14 cellular contexts compared by ENCODE assay signal in genomic region chr2:230953843-230954242, GRCh38. TPM values are rescaled to one million over a fixed set of nuclear protein-coding genes. Genes with fewer than 3 reads are reported as not detected.
DNase-seq lines count a peak whose midpoint lies in the region; ATAC-seq and TF ChIP-seq lines count a peak whose summit lies in the region.
"Had no signal": no experiment of that assay in that cellular context is flagged by ENCODE, and none has a peak within 500 bp of the region (broad histone marks: within the 10 kb centered on the region; RNA-seq: fewer than 3 reads in every experiment).

No MANE protein-coding gene starts in this region.

- H3K27me3 ChIP-seq in BLaER1 (peaks cover 26% of the 10 kb centered on the region), uterus (no peaks in the 10 kb centered on the region), Peyer's patch (no peaks in the 10 kb centered on the region)
- H3K27me3 ChIP-seq: brain microvascular endothelial cell had no signal

- intact Hi-C loops in uterus (cut with DNase I; ENCODE audit: low total_unique reads) = no loop called here

- H3K9ac ChIP-seq in BLaER1 = no peak overlapping the region

- H3K9me3 ChIP-seq in BLaER1 (peaks cover 4% of the 10 kb centered on the region; the same call in 1 of the 2 replicates), uterus (no peaks in the 10 kb centered on the region), Peyer's patch (no peaks in the 10 kb centered on the region)
- H3K9me3 ChIP-seq: left ventricle myocardium inferior had no signal

- no peak for DNase-seq in activated naive CD8-positive, alpha-beta T cell treated with anti-CD3 and anti-CD28 coated beads, Interleukin-2, amount 50 U/mL, for 24 hours
- no peak for DNase-seq in HUDEP-2 (lab: John Stamatoyannopoulos, UW; ENCODE audit: unreplicated experiment in 76 of 76)
- no peak for DNase-seq in uterus
- DNase-seq in NCI-H1105 (lab: John Stamatoyannopoulos, UW) = no peak
- DNase-seq in Peyer's patch = no peak
- DNase-seq: brain microvascular endothelial cell, left ventricle myocardium inferior, NCI-H187, NCI-H748 treated with DMSO at 0.1 percent for 48 hours had no signal

- H3K36me3 ChIP-seq in BLaER1 = no peaks in the 10 kb centered on the region
- H3K36me3 ChIP-seq in uterus = no peaks in the 10 kb centered on the region
- H3K36me3 ChIP-seq in Peyer's patch = no peaks in the 10 kb centered on the region
- H3K36me3 ChIP-seq: brain microvascular endothelial cell, left ventricle myocardium inferior had no signal

- in situ Hi-C loops in GM18951 (cut with MboI; ENCODE audit: low sequenced_read_pairs, unreplicated experiment) = loop anchor here (5.0 kb wide), 1 partner anchor 33 kb away; no protein-coding TSS in a partner anchor

- H3K4me3 Mint-ChIP-seq in activated naive CD8-positive, alpha-beta T cell treated with anti-CD3 and anti-CD28 coated beads, Interleukin-2, amount 50 U/mL, for 24 hours = no peak overlapping the region
- H3K4me3 Mint-ChIP-seq: neural crest cell had no signal

- TF ChIP-seq POLR2A in GM18951 (IDR thresholded peaks at IDR 0.05; ENCODE audit: extremely low read depth, insufficient read depth, insufficient read length) (peak; percentile 33), uterus (IDR thresholded peaks at IDR 0.05) (no peak), Peyer's patch (IDR thresholded peaks at IDR 0.05) (no peak)

- peaks cover 30% of the 10 kb centered on the region for H3K27me3 Mint-ChIP-seq in activated naive CD8-positive, alpha-beta T cell treated with anti-CD3 and anti-CD28 coated beads, Interleukin-2, amount 50 U/mL, for 24 hours

- H3K4me1 Mint-ChIP-seq in activated naive CD8-positive, alpha-beta T cell treated with anti-CD3 and anti-CD28 coated beads, Interleukin-2, amount 50 U/mL, for 24 hours = peaks cover 70% of the 10 kb centered on the region

- H3K4me3 ChIP-seq in BLaER1 (no peak overlapping the region), uterus (no peak overlapping the region), Peyer's patch (no peak overlapping the region)
- H3K4me3 ChIP-seq: left ventricle myocardium inferior had no signal

- H4K20me1 ChIP-seq in BLaER1 = no peaks in the 10 kb centered on the region

- H3K9me3 Mint-ChIP-seq in activated naive CD8-positive, alpha-beta T cell treated with anti-CD3 and anti-CD28 coated beads, Interleukin-2, amount 50 U/mL, for 24 hours = no peaks in the 10 kb centered on the region
- H3K9me3 Mint-ChIP-seq: neural crest cell had no signal

- ATAC-seq in HG03108 (IDR thresholded peaks at IDR 0.05; ENCODE audit: unreplicated experiment) = peak; percentile 23
- ATAC-seq in activated naive CD8-positive, alpha-beta T cell treated with anti-CD3 and anti-CD28 coated beads, Interleukin-2, amount 50 U/mL, for 24 hours = peak; percentile 25

- TF ChIP-seq CTCF in uterus (IDR thresholded peaks at IDR 0.05) (no peak), Peyer's patch (IDR thresholded peaks at IDR 0.05) (no peak)

- no peak overlapping the region for H3K27ac ChIP-seq in BLaER1
- no peak overlapping the region for H3K27ac ChIP-seq in uterus
- no peak overlapping the region for H3K27ac ChIP-seq in Peyer's patch
- H3K27ac ChIP-seq: brain microvascular endothelial cell, left ventricle myocardium inferior had no signal

- peaks cover 32% of the 10 kb centered on the region for H3K4me1 ChIP-seq in BLaER1
- H3K4me1 ChIP-seq in uterus = no peaks in the 10 kb centered on the region
- peaks cover 0 to 5% (median 0%) of the 10 kb centered on the region in 4 donors for H3K4me1 ChIP-seq in Peyer's patch

- H3K4me2 ChIP-seq in BLaER1 = peak overlapping the region; percentile 78

- peaks cover 2% of the 10 kb centered on the region for H3K36me3 Mint-ChIP-seq in activated naive CD8-positive, alpha-beta T cell treated with anti-CD3 and anti-CD28 coated beads, Interleukin-2, amount 50 U/mL, for 24 hours (ENCODE audit: low read depth)

- no peak overlapping the region for H3K27ac Mint-ChIP-seq in activated naive CD8-positive, alpha-beta T cell treated with anti-CD3 and anti-CD28 coated beads, Interleukin-2, amount 50 U/mL, for 24 hours

RNA-seq across cellular contexts. Expression of gene GPR55, which starts 28.8 kb away (rescaled TPM):
- total RNA-seq in uterus = not detected
- total RNA-seq in Peyer's patch = 1 to 10 TPM; 1.0 to 4.7 (median 3.2) TPM
- total RNA-seq: glomerular endothelial cell, left ventricle myocardium inferior, neural crest cell had no signal

RNA-seq across cellular contexts. Expression of gene SPATA3, which starts 42.1 kb away (rescaled TPM):
- total RNA-seq in uterus (not detected), Peyer's patch (not detected)
- total RNA-seq: glomerular endothelial cell, left ventricle myocardium inferior, neural crest cell had no signal
